Comparison of ENCODE assay signal across 1 cellular context in the genomic region with DNA sequence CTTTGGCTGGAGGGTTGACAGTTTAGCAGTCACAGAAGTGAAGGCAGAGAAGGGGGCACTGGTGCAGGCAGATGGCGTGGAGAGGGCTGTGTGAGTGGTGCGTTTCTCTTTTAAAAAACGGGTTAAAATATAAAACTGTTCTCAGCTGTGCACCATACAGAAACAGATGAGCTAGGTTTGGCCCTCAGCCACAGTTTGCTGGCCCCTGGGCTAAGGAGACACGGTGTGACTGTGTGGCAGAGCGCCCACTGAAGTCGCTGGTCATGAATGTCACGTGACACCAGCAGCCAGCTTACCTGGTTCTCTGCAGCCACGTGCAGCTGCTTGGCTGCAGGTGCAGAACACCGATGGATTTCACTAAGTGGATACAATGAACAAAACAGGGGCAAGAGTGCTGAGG.
TF ChIP-seq lines count a peak whose summit lies in the region.

No MANE protein-coding gene starts in this region.

TF ChIP-seq in K562, 482 proteins besides CTCF, POLR2A, EP300 and RAD21:
- TF ChIP-seq, protein P1, sequence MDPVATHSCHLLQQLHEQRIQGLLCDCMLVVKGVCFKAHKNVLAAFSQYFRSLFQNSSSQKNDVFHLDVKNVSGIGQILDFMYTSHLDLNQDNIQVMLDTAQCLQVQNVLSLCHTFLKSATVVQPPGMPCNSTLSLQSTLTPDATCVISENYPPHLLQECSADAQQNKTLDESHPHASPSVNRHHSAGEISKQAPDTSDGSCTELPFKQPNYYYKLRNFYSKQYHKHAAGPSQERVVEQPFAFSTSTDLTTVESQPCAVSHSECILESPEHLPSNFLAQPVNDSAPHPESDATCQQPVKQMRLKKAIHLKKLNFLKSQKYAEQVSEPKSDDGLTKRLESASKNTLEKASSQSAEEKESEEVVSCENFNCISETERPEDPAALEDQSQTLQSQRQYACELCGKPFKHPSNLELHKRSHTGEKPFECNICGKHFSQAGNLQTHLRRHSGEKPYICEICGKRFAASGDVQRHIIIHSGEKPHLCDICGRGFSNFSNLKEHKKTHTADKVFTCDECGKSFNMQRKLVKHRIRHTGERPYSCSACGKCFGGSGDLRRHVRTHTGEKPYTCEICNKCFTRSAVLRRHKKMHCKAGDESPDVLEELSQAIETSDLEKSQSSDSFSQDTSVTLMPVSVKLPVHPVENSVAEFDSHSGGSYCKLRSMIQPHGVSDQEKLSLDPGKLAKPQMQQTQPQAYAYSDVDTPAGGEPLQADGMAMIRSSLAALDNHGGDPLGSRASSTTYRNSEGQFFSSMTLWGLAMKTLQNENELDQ (CRISPR knock-in tag; IDR thresholded peaks at IDR 0.05; ENCODE audit: borderline replicate concordance) = no peak
- TF ChIP-seq JUN (IDR thresholded peaks at IDR 0.05; ENCODE audit: borderline replicate concordance, low read depth, low read length) = no peak
- no peak for TF ChIP-seq JUN (CRISPR knock-in tag; IDR thresholded peaks at IDR 0.05; ENCODE audit: borderline replicate concordance)
- TF ChIP-seq, protein P2, sequence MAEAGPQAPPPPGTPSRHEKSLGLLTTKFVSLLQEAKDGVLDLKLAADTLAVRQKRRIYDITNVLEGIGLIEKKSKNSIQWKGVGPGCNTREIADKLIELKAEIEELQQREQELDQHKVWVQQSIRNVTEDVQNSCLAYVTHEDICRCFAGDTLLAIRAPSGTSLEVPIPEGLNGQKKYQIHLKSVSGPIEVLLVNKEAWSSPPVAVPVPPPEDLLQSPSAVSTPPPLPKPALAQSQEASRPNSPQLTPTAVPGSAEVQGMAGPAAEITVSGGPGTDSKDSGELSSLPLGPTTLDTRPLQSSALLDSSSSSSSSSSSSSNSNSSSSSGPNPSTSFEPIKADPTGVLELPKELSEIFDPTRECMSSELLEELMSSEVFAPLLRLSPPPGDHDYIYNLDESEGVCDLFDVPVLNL (CRISPR knock-in tag; IDR thresholded peaks at IDR 0.05; ENCODE audit: low read depth) = no peak
- TF ChIP-seq SRSF9 (IDR thresholded peaks at IDR 0.05; ENCODE audit: borderline replicate concordance, low read depth, low read length) = no peak
- TF ChIP-seq, protein P3, sequence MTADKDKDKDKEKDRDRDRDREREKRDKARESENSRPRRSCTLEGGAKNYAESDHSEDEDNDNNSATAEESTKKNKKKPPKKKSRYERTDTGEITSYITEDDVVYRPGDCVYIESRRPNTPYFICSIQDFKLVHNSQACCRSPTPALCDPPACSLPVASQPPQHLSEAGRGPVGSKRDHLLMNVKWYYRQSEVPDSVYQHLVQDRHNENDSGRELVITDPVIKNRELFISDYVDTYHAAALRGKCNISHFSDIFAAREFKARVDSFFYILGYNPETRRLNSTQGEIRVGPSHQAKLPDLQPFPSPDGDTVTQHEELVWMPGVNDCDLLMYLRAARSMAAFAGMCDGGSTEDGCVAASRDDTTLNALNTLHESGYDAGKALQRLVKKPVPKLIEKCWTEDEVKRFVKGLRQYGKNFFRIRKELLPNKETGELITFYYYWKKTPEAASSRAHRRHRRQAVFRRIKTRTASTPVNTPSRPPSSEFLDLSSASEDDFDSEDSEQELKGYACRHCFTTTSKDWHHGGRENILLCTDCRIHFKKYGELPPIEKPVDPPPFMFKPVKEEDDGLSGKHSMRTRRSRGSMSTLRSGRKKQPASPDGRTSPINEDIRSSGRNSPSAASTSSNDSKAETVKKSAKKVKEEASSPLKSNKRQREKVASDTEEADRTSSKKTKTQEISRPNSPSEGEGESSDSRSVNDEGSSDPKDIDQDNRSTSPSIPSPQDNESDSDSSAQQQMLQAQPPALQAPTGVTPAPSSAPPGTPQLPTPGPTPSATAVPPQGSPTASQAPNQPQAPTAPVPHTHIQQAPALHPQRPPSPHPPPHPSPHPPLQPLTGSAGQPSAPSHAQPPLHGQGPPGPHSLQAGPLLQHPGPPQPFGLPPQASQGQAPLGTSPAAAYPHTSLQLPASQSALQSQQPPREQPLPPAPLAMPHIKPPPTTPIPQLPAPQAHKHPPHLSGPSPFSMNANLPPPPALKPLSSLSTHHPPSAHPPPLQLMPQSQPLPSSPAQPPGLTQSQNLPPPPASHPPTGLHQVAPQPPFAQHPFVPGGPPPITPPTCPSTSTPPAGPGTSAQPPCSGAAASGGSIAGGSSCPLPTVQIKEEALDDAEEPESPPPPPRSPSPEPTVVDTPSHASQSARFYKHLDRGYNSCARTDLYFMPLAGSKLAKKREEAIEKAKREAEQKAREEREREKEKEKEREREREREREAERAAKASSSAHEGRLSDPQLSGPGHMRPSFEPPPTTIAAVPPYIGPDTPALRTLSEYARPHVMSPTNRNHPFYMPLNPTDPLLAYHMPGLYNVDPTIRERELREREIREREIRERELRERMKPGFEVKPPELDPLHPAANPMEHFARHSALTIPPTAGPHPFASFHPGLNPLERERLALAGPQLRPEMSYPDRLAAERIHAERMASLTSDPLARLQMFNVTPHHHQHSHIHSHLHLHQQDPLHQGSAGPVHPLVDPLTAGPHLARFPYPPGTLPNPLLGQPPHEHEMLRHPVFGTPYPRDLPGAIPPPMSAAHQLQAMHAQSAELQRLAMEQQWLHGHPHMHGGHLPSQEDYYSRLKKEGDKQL (CRISPR knock-in tag; IDR thresholded peaks at IDR 0.05; ENCODE audit: borderline replicate concordance) = no peak
- TF ChIP-seq HLTF (IDR thresholded peaks at IDR 0.05) = no peak
- 0 out of 2 replicates have a peak, but pooled peaks have one; percentile 8 for TF ChIP-seq POLR2G (IDR thresholded peaks at IDR 0.05; ENCODE audit: low read depth, low read length)
- TF ChIP-seq STAG1 (CRISPR knock-in tag; IDR thresholded peaks at IDR 0.05; ENCODE audit: borderline replicate concordance) = no peak
- TF ChIP-seq CTBP1 (IDR thresholded peaks at IDR 0.05; ENCODE audit: borderline replicate concordance) = no peak
TF ChIP-seq in K562: peak in this region for 1.
